8 cellular contexts compared by ENCODE assay signal in genomic region chr1:151443846-151444790, GRCh38. TPM values are rescaled to one million over a fixed set of nuclear protein-coding genes. Genes with fewer than 3 reads are reported as not detected.
DNase-seq lines count a peak whose midpoint lies in the region; ATAC-seq and TF ChIP-seq lines count a peak whose summit lies in the region.

No MANE protein-coding gene starts in this region.

- peaks cover 54% of the 10 kb centered on the region for H3K4me1 Mint-ChIP-seq in activated CD4-positive, alpha-beta memory T cell treated with anti-CD3 and anti-CD28 coated beads, Interleukin-2, amount 10 ng/mL, durations not matched to agents 7 days and 5 days
- no peaks in the 10 kb centered on the region for H3K4me1 Mint-ChIP-seq in endodermal cell

- peaks cover 18% of the 10 kb centered on the region for H3K36me3 Mint-ChIP-seq in activated CD4-positive, alpha-beta memory T cell treated with anti-CD3 and anti-CD28 coated beads, Interleukin-2, amount 10 ng/mL, durations not matched to agents 7 days and 5 days (ENCODE audit: low read depth)
- H3K36me3 Mint-ChIP-seq in endodermal cell (ENCODE audit: low read depth) = peaks cover 29% of the 10 kb centered on the region

- WGBS in endodermal cell (ENCODE audit: insufficient coverage in 1 of 2, insufficient read length in 1 of 2), 2 experiments = 69 to 90% methylated on average over 2 to 4 of the region's 4 CpGs

- H3K36me3 ChIP-seq in endodermal cell (ENCODE audit: control insufficient read depth, insufficient read depth, low read length) (peaks cover 39% of the 10 kb centered on the region), mucosa of descending colon (ENCODE audit: low read depth) (peaks cover 3% of the 10 kb centered on the region)

- H3K9me3 ChIP-seq in endodermal cell (ENCODE audit: control insufficient read depth, low read length) = no peaks in the 10 kb centered on the region
- H3K9me3 ChIP-seq in mucosa of descending colon = no peaks in the 10 kb centered on the region

- H3K27ac ChIP-seq in endodermal cell (ENCODE audit: low read depth, low read length) = peak overlapping the region; percentile 41

- no peaks in the 10 kb centered on the region for H3K4me1 ChIP-seq in endodermal cell (ENCODE audit: control insufficient read depth, insufficient read depth, low read length)
- peaks cover 10% of the 10 kb centered on the region for H3K4me1 ChIP-seq in mucosa of descending colon (ENCODE audit: low read depth)

- no peak overlapping the region for H3K4me3 ChIP-seq in endodermal cell (ENCODE audit: low read length)
- no peak overlapping the region for H3K4me3 ChIP-seq in mucosa of descending colon

- H3K27me3 ChIP-seq in endodermal cell (ENCODE audit: control insufficient read depth, insufficient read depth, low read length, poor library complexity, severe bottlenecking) = no peaks in the 10 kb centered on the region

- H3K9ac ChIP-seq in endodermal cell (ENCODE audit: extremely low read depth, low read length, poor library complexity, severe bottlenecking) = no peak overlapping the region

- intact Hi-C loops in mucosa of descending colon (cut with DNase I, micrococcal nuclease) (loop anchor here in 1 of 2 donors (10.0 kb wide), 1 partner anchor 71 kb away; the partner anchor contains the start of gene CGN), posterior vena cava (cut with DNase I) (loop anchor here in 1 of 2 donors (10.0 kb wide), 1 partner anchor 291 kb away; no protein-coding TSS in a partner anchor)

- TF ChIP-seq CTCF in GM12872 (IDR thresholded peaks at IDR 0.05; ENCODE audit: insufficient read depth, low read depth, low read length) (peak; percentile 77), endodermal cell (conservative IDR thresholded peaks at IDR 0.05) (peak; percentile 84), mucosa of descending colon (IDR thresholded peaks at IDR 0.05) (peak; percentile 65)

- peak; percentile 80 for DNase-seq in HT1080 (ENCODE audit: low read depth)
- DNase-seq in NOMO-1 (lab: John Stamatoyannopoulos, UW; ENCODE audit: unreplicated experiment in 2 of 2) = peak; percentile 43 to 68
- DNase-seq in activated CD4-positive, alpha-beta memory T cell treated with anti-CD3 and anti-CD28 coated beads, Interleukin-2, amount 10 ng/mL, durations not matched to agents 7 days and 5 days = peak; percentile 72
- peak; percentile 82 for DNase-seq in endodermal cell
- DNase-seq in mucosa of descending colon = peak in 1 of 3 donors; percentile 93
- DNase-seq in stimulated activated naive CD4-positive, alpha-beta T cell treated with Interleukin-2 at 50 U/mL for 16 hours (lab: John Stamatoyannopoulos, UW) = peak; percentile 60
- DNase-seq in posterior vena cava (ENCODE audit: low spot score) = no peak

- H3K27me3 Mint-ChIP-seq in activated CD4-positive, alpha-beta memory T cell treated with anti-CD3 and anti-CD28 coated beads, Interleukin-2, amount 10 ng/mL, durations not matched to agents 7 days and 5 days = no peaks in the 10 kb centered on the region
- H3K27me3 Mint-ChIP-seq in endodermal cell (ENCODE audit: insufficient read depth) = no peaks in the 10 kb centered on the region

- CTCF ChIA-PET in activated CD4-positive, alpha-beta memory T cell treated with anti-CD3 and anti-CD28 coated beads, Interleukin-2, amount 10 ng/mL, durations not matched to agents 7 days and 5 days (lab: Charles Lee) = interaction anchor here (0.6 to 2.5 kb wide), 20 partner anchors 9 to 634 kb away, joined by 3 to 9 read pairs (median 4); partner anchors contain the start of genes CGN and PI4KB

- no peak overlapping the region for H3K27ac Mint-ChIP-seq in activated CD4-positive, alpha-beta memory T cell treated with anti-CD3 and anti-CD28 coated beads, Interleukin-2, amount 10 ng/mL, durations not matched to agents 7 days and 5 days
- H3K27ac Mint-ChIP-seq in endodermal cell = peak overlapping the region; percentile 72

- ATAC-seq in mucosa of descending colon = peak; percentile 98

- POLR2A ChIA-PET in activated CD4-positive, alpha-beta memory T cell treated with anti-CD3 and anti-CD28 coated beads, Interleukin-2, amount 10 ng/mL, durations not matched to agents 7 days and 5 days (lab: Charles Lee) = interaction anchor here (0.7 to 1.5 kb wide), 6 partner anchors 10 to 162 kb away, joined by 3 to 6 read pairs (median 3); partner anchors contain the start of gene ZNF687

- no peak overlapping the region for H3K4me3 Mint-ChIP-seq in activated CD4-positive, alpha-beta memory T cell treated with anti-CD3 and anti-CD28 coated beads, Interleukin-2, amount 10 ng/mL, durations not matched to agents 7 days and 5 days
- no peak overlapping the region for H3K4me3 Mint-ChIP-seq in endodermal cell

- H3K9me3 Mint-ChIP-seq in activated CD4-positive, alpha-beta memory T cell treated with anti-CD3 and anti-CD28 coated beads, Interleukin-2, amount 10 ng/mL, durations not matched to agents 7 days and 5 days = no peaks in the 10 kb centered on the region
- no peaks in the 10 kb centered on the region for H3K9me3 Mint-ChIP-seq in endodermal cell

RNA-seq across cellular contexts. Expression of gene POGZ, which starts 15.2 kb away (rescaled TPM):
- total RNA-seq in HT1080 (2014; rRNA removed; shearing (Covaris generic)) = 13.0 and 27.6 TPM in 2 replicates
- polyA plus RNA-seq in HT1080 (2015; cell fraction: cytosol; rRNA removed) = 16.6 and 17.9 TPM in 2 replicates
- polyA plus RNA-seq in HT1080 (2015; cell fraction: nucleus; rRNA removed) = 80.1 and 88.9 TPM in 2 replicates
- 10 to 100 TPM; 67.2 to 73.2 TPM for total RNA-seq in activated CD4-positive, alpha-beta memory T cell treated with anti-CD3 and anti-CD28 coated beads, Interleukin-2, amount 10 ng/mL, durations not matched to agents 7 days and 5 days
- total RNA-seq in endodermal cell (100 to 1,000 TPM; 138 to 165 TPM), mucosa of descending colon (100 to 1,000 TPM in 1 of 3 donors, 10 to 100 TPM in 2; 60.4 to 106 (median 77.7) TPM), posterior vena cava (10 to 100 TPM; 58.0 to 74.4 TPM)
- polyA plus RNA-seq in endodermal cell (2013, experiment 1 of 2) = 81.3 TPM
- 75.7 TPM for polyA plus RNA-seq in endodermal cell (2013, experiment 2 of 2)

RNA-seq across cellular contexts. Expression of gene PSMB4, which starts 44.7 kb away (rescaled TPM):
- 526 and 564 TPM in 2 replicates for total RNA-seq in HT1080 (2014; rRNA removed; shearing (Covaris generic))
- polyA plus RNA-seq in HT1080 (2015; cell fraction: cytosol; rRNA removed) = 451 and 516 TPM in 2 replicates
- 560 and 565 TPM in 2 replicates for polyA plus RNA-seq in HT1080 (2015; cell fraction: nucleus; rRNA removed)
- 100 to 1,000 TPM; 280 to 282 TPM for total RNA-seq in activated CD4-positive, alpha-beta memory T cell treated with anti-CD3 and anti-CD28 coated beads, Interleukin-2, amount 10 ng/mL, durations not matched to agents 7 days and 5 days
- total RNA-seq in endodermal cell = 100 to 1,000 TPM; 327 to 333 TPM
- 278 TPM for polyA plus RNA-seq in endodermal cell (2013, experiment 1 of 2)
- 254 TPM for polyA plus RNA-seq in endodermal cell (2013, experiment 2 of 2)
- 100 to 1,000 TPM; 154 to 213 (median 193) TPM for total RNA-seq in mucosa of descending colon
- total RNA-seq in posterior vena cava = 100 to 1,000 TPM; 179 to 210 TPM
